ENCODE assay signal across 27 cellular contexts in genomic region chr13:33087091-33087490, GRCh38.
DNase-seq lines count a peak whose midpoint lies in the region; TF ChIP-seq lines count a peak whose summit lies in the region.
"Had no signal": no experiment of that assay in that cellular context is flagged by ENCODE, and none has a peak within 500 bp of the region (broad histone marks: within the 10 kb centered on the region; RNA-seq: fewer than 3 reads in every experiment).

No MANE protein-coding gene starts in this region.

- peak overlapping the region; percentile 73 for H3K4me2 ChIP-seq in osteoblast (ENCODE audit: insufficient read depth, low read length)
- H3K4me2 ChIP-seq: BLaER1 treated with 17β-estradiol and CSF1 and Interleukin-3, amounts not matched to agents 10 nM and 100 nM had no signal

- no peak for TF ChIP-seq POLR2A in spleen (IDR thresholded peaks at IDR 0.05)

- H3K79me2 ChIP-seq in osteoblast (ENCODE audit: insufficient read depth, low read length), result no peaks in the 10 kb centered on the region

- H3K9me3 ChIP-seq in osteoblast (ENCODE audit: low read depth, low read length), result no peaks in the 10 kb centered on the region
- no peaks in the 10 kb centered on the region for H3K9me3 ChIP-seq in A673 (ENCODE audit: low read depth, low read length, poor library complexity, severe bottlenecking)
- H3K9me3 ChIP-seq in spleen, result no peaks in the 10 kb centered on the region
- H3K9me3 ChIP-seq: MG63, SJCRH30 had no signal

- POLR2A ChIA-PET in activated CD4-positive, alpha-beta memory T cell treated with anti-CD3 and anti-CD28 coated beads, Interleukin-2, amount 10 ng/mL, durations not matched to agents 7 days and 5 days (lab: Charles Lee), result no interaction called here
- POLR2A ChIA-PET in A673 (lab: Charles Lee; ENCODE audit: low non-redundant PET), result no interaction called here

- H3K4me1 ChIP-seq in osteoblast (ENCODE audit: insufficient read depth, low read length) (peaks cover 28% of the 10 kb centered on the region), A673 (ENCODE audit: insufficient read depth, low read length, poor library complexity, severe bottlenecking) (peaks cover under 1% of the 10 kb centered on the region), spleen (peaks cover 0 to 8% (median 3%) of the 10 kb centered on the region in 6 donors)

- no peaks in the 10 kb centered on the region for H4K20me1 ChIP-seq in osteoblast (ENCODE audit: insufficient read depth, low read length)
- H4K20me1 ChIP-seq: BLaER1 treated with 17β-estradiol and CSF1 and Interleukin-3, amounts not matched to agents 10 nM and 100 nM had no signal

- H3K27ac ChIP-seq in osteoblast (ENCODE audit: low read depth, low read length) (peak overlapping the region; percentile 80), A673 (ENCODE audit: low read depth, low read length, poor library complexity, severe bottlenecking) (no peak overlapping the region), spleen (no peak overlapping the region)
- H3K27ac ChIP-seq: BLaER1 treated with 17β-estradiol and CSF1 and Interleukin-3, amounts not matched to agents 10 nM and 100 nM; SJCRH30; skin epidermis had no signal

- no peak overlapping the region for H3K27ac Mint-ChIP-seq in activated CD4-positive, alpha-beta memory T cell treated with anti-CD3 and anti-CD28 coated beads, Interleukin-2, amount 10 ng/mL, durations not matched to agents 7 days and 5 days
- no peak overlapping the region for H3K27ac Mint-ChIP-seq in immature natural killer cell
- H3K27ac Mint-ChIP-seq: mesothelial cell of epicardium; stimulated activated naive CD8-positive, alpha-beta T cell treated with anti-CD3 and anti-CD28 coated beads, Interleukin-15, amount 100 ng/mL, for 72 hours had no signal

- DNase-seq in EL, result peak; percentile 26
- DNase-seq in RPMI7951 (ENCODE audit: low read depth), result peak; percentile 62
- DNase-seq in choroid plexus epithelial cell (ENCODE audit: low read depth), result peak; percentile 74
- no peak for DNase-seq in osteoblast (ENCODE audit: insufficient read length, low spot score, missing footprints)
- no peak for DNase-seq in activated CD4-positive, alpha-beta memory T cell treated with anti-CD3 and anti-CD28 coated beads, Interleukin-2, amount 10 ng/mL, durations not matched to agents 7 days and 5 days
- DNase-seq in immature natural killer cell, result no peak
- DNase-seq in A673 (ENCODE audit: low spot score), result no peak
- no peak for DNase-seq in spleen
- DNase-seq: activated naive CD4-positive, alpha-beta T cell treated with Interleukin-2 at 50 U/mL for 16 hours; activated T-cell treated with anti-CD3 and anti-CD28 coated beads, Interleukin-2, amount 50 U/mL, for 4 hours; amniotic stem cell; COR-L47; DMS53; H7; kidney; MG63; naive thymus-derived CD4-positive, alpha-beta T cell; NCI-H2081 treated with DMSO at 0.1 percent for 48 hours; NCI-H226; NCI-H748 treated with DMSO at 0.1 percent for 48 hours; stimulated activated CD8-positive, alpha-beta memory T cell treated with anti-CD3 and anti-CD28 coated beads, Interleukin-4, amount 100 ng/mL, for 48 hours; stimulated activated naive CD8-positive, alpha-beta T cell treated with anti-CD3 and anti-CD28 coated beads, Interleukin-15, amount 100 ng/mL, for 72 hours had no signal

- no peak for TF ChIP-seq CTCF in choroid plexus epithelial cell (conservative IDR thresholded peaks at IDR 0.05; ENCODE audit: low read depth, low read length)
- TF ChIP-seq CTCF in osteoblast (IDR thresholded peaks at IDR 0.05; ENCODE audit: extremely low read depth, low read depth, low read length), result no peak
- no peak for TF ChIP-seq CTCF in A673 (conservative IDR thresholded peaks at IDR 0.05; ENCODE audit: low read depth, low read length)
- no peak for TF ChIP-seq CTCF in spleen (IDR thresholded peaks at IDR 0.05 in 8 of 11, conservative IDR thresholded peaks at IDR 0.05 in 3 of 11)

- BruUV-seq in A673 (replicated peaks; lab: Mats Ljungman, UMichigan), result no TSS peak

- intact Hi-C loops in A673 (cut with micrococcal nuclease; ENCODE audit: unreplicated experiment) (no loop called here), spleen (cut with DNase I; ENCODE audit: low total_unique reads) (no loop called here)

- no peaks in the 10 kb centered on the region for H3K9me3 Mint-ChIP-seq in activated CD4-positive, alpha-beta memory T cell treated with anti-CD3 and anti-CD28 coated beads, Interleukin-2, amount 10 ng/mL, durations not matched to agents 7 days and 5 days
- H3K9me3 Mint-ChIP-seq in immature natural killer cell, result peaks cover 0 to 1% (median 0%) of the 10 kb centered on the region in 6 donors
- H3K9me3 Mint-ChIP-seq: activated T-cell treated with anti-CD3 and anti-CD28 coated beads, Interleukin-2, amount 50 U/mL, for 4 hours; stimulated activated naive CD8-positive, alpha-beta T cell treated with anti-CD3 and anti-CD28 coated beads, Interleukin-15, amount 100 ng/mL, for 72 hours had no signal

- H3K36me3 Mint-ChIP-seq in activated CD4-positive, alpha-beta memory T cell treated with anti-CD3 and anti-CD28 coated beads, Interleukin-2, amount 10 ng/mL, durations not matched to agents 7 days and 5 days (ENCODE audit: low read depth), result no peaks in the 10 kb centered on the region
- H3K36me3 Mint-ChIP-seq in immature natural killer cell, result peaks cover 0 to 3% (median 0%) of the 10 kb centered on the region in 3 donors
- H3K36me3 Mint-ChIP-seq: mesothelial cell of epicardium; naive thymus-derived CD4-positive, alpha-beta T cell had no signal

- CTCF ChIA-PET in activated CD4-positive, alpha-beta memory T cell treated with anti-CD3 and anti-CD28 coated beads, Interleukin-2, amount 10 ng/mL, durations not matched to agents 7 days and 5 days (lab: Charles Lee), result no interaction called here
- CTCF ChIA-PET in A673 (lab: Charles Lee), result no interaction called here

- H3K27me3 ChIP-seq in osteoblast (ENCODE audit: insufficient read depth, low read length) (no peaks in the 10 kb centered on the region), A673 (replicated peaks; ENCODE audit: insufficient read depth, low read depth, low read length, poor library complexity) (no peaks in the 10 kb centered on the region), spleen (replicated peaks in 1 of 7) (no peaks in the 10 kb centered on the region)
- H3K27me3 ChIP-seq: BLaER1 treated with 17β-estradiol and CSF1 and Interleukin-3, amounts not matched to agents 10 nM and 100 nM; MG63; SJCRH30 had no signal

- H3K4me1 Mint-ChIP-seq in activated CD4-positive, alpha-beta memory T cell treated with anti-CD3 and anti-CD28 coated beads, Interleukin-2, amount 10 ng/mL, durations not matched to agents 7 days and 5 days, result peaks cover 10% of the 10 kb centered on the region
- no peaks in the 10 kb centered on the region for H3K4me1 Mint-ChIP-seq in immature natural killer cell

- H3K27me3 Mint-ChIP-seq in activated CD4-positive, alpha-beta memory T cell treated with anti-CD3 and anti-CD28 coated beads, Interleukin-2, amount 10 ng/mL, durations not matched to agents 7 days and 5 days, result peaks cover 14% of the 10 kb centered on the region
- H3K27me3 Mint-ChIP-seq in immature natural killer cell (ENCODE audit: low read depth in 3 of 3), result peaks cover 0 to 3% (median 0%) of the 10 kb centered on the region in 3 donors
- H3K27me3 Mint-ChIP-seq: stimulated activated naive CD8-positive, alpha-beta T cell treated with anti-CD3 and anti-CD28 coated beads, Interleukin-15, amount 100 ng/mL, for 72 hours had no signal

- no peak overlapping the region for H3K4me3 Mint-ChIP-seq in activated CD4-positive, alpha-beta memory T cell treated with anti-CD3 and anti-CD28 coated beads, Interleukin-2, amount 10 ng/mL, durations not matched to agents 7 days and 5 days
- H3K4me3 Mint-ChIP-seq in immature natural killer cell, result no peak overlapping the region
- H3K4me3 Mint-ChIP-seq: activated T-cell treated with anti-CD3 and anti-CD28 coated beads, Interleukin-2, amount 50 U/mL, for 4 hours; mesothelial cell of epicardium; stimulated activated naive CD8-positive, alpha-beta T cell treated with anti-CD3 and anti-CD28 coated beads, Interleukin-15, amount 100 ng/mL, for 72 hours had no signal

- H3K4me3 ChIP-seq in choroid plexus epithelial cell (ENCODE audit: low read depth, low read length) (no peak overlapping the region), osteoblast (ENCODE audit: insufficient read depth, low read length) (peak overlapping the region; percentile 46), A673 (ENCODE audit: low read depth, low read length, poor library complexity, severe bottlenecking) (no peak overlapping the region), spleen (no peak overlapping the region)
- H3K4me3 ChIP-seq: BLaER1 treated with 17β-estradiol and CSF1 and Interleukin-3, amounts not matched to agents 10 nM and 100 nM; K562; MG63; SJCRH30; skin epidermis had no signal

- H2AFZ ChIP-seq in osteoblast (ENCODE audit: low read length), result peak overlapping the region; percentile 72

- H3K36me3 ChIP-seq in osteoblast (ENCODE audit: insufficient read depth, low read length) (no peaks in the 10 kb centered on the region), A673 (ENCODE audit: insufficient read depth, low read length, poor library complexity, severe bottlenecking) (no peaks in the 10 kb centered on the region), spleen (no peaks in the 10 kb centered on the region)
- H3K36me3 ChIP-seq: BLaER1 treated with 17β-estradiol and CSF1 and Interleukin-3, amounts not matched to agents 10 nM and 100 nM; MG63; SJCRH30 had no signal

- 83 to 90% (median 87%) methylated on average over 9 of the region's 9 CpGs for WGBS in spleen, 5 donors

Comparison
In these comparisons a context has a peak if more than half of its experiments do, and no peak if none do; other contexts are left out.
1. DNase-seq: peak in EL (single experiment), RPMI7951 (single experiment) and choroid plexus epithelial cell (single experiment); none in osteoblast (single experiment), activated CD4-positive, alpha-beta memory T cell treated with anti-CD3 and anti-CD28 coated beads, Interleukin-2, amount 10 ng/mL, durations not matched to agents 7 days and 5 days (single experiment), immature natural killer cell (0 of 3), A673 (single experiment) and spleen (single experiment).